12 cellular contexts compared by ENCODE assay signal in genomic region chr12:19546611-19547162, GRCh38.
DNase-seq lines count a peak whose midpoint lies in the region; ATAC-seq and TF ChIP-seq lines count a peak whose summit lies in the region.
"Had no signal": no experiment of that assay in that cellular context is flagged by ENCODE, and none has a peak within 500 bp of the region (broad histone marks: within the 10 kb centered on the region; RNA-seq: fewer than 3 reads in every experiment).

No MANE protein-coding gene starts in this region.

- peak; percentile 55 for ATAC-seq in Right ventricle myocardium superior (ENCODE audit: poor library complexity)
- ATAC-seq in T-cell (replicated peaks in 1 of 4): no peak
- ATAC-seq in HG03045 (IDR thresholded peaks at IDR 0.05; ENCODE audit: unreplicated experiment): no peak
- no peak for ATAC-seq in GM19467 (IDR thresholded peaks at IDR 0.05; ENCODE audit: unreplicated experiment)

- H3K27ac ChIP-seq in AG04450 (ENCODE audit: low read depth, low read length): peak overlapping the region; percentile 43

- H3K27me3 ChIP-seq in AG04450 (ENCODE audit: control insufficient read depth, insufficient read depth, low read length): no peaks in the 10 kb centered on the region

- no peaks in the 10 kb centered on the region for H3K9me3 Mint-ChIP-seq in osteocyte (ENCODE audit: unreplicated experiment)
- H3K9me3 Mint-ChIP-seq in T-cell: no peaks in the 10 kb centered on the region

- H3K27me3 Mint-ChIP-seq in osteocyte (ENCODE audit: unreplicated experiment) (no peaks in the 10 kb centered on the region), T-cell (no peaks in the 10 kb centered on the region)
- H3K27me3 Mint-ChIP-seq: activated CD4-positive, alpha-beta T cell treated with anti-CD3 and anti-CD28 coated beads, Interleukin-2, amount 10 ng/mL, durations not matched to agents 7 days and 5 days; progenitor cell of endocrine pancreas had no signal

- peaks cover 39% of the 10 kb centered on the region for H3K4me1 Mint-ChIP-seq in osteocyte (ENCODE audit: unreplicated experiment)
- H3K4me1 Mint-ChIP-seq in T-cell: peaks cover 2 to 6% (median 4%) of the 10 kb centered on the region in 3 donors
- H3K4me1 Mint-ChIP-seq: activated CD4-positive, alpha-beta T cell treated with anti-CD3 and anti-CD28 coated beads, Interleukin-2, amount 10 ng/mL, durations not matched to agents 7 days and 5 days had no signal

- intact Hi-C loops in Right ventricle myocardium superior (cut with DNase I): no loop called here

- POLR2A ChIA-PET in AG04450 (lab: Yijun Ruan, JAX): interaction anchor here (0.7 to 1.5 kb wide), 2 partner anchors 16 to 107 kb away, joined by 3 read pairs; partner anchors contain the start of gene AEBP2
- POLR2A ChIA-PET in T-cell (lab: Charles Lee): interaction anchor here in 1 of 2 donors (0.7 kb wide), 1 partner anchor 35 kb away, joined by 3 read pairs; no protein-coding TSS in a partner anchor

- H3K4me3 ChIP-seq in AG04450 (ENCODE audit: low read depth, low read length): peak overlapping the region; percentile 7; the same call in 1 of the 2 replicates

- TF ChIP-seq CTCF in AG04450 (IDR thresholded peaks at IDR 0.05; ENCODE audit: low read depth, low read length): no peak
- TF ChIP-seq CTCF in osteocyte (IDR thresholded peaks at IDR 0.05): no peak

- H3K4me3 Mint-ChIP-seq in osteocyte (ENCODE audit: unreplicated experiment) (no peak overlapping the region), T-cell (no peak overlapping the region)
- H3K4me3 Mint-ChIP-seq: activated CD4-positive, alpha-beta T cell treated with anti-CD3 and anti-CD28 coated beads, Interleukin-2, amount 10 ng/mL, durations not matched to agents 7 days and 5 days had no signal

- H3K36me3 Mint-ChIP-seq in osteocyte (ENCODE audit: unreplicated experiment) (no peaks in the 10 kb centered on the region), T-cell (peaks cover 39% of the 10 kb centered on the region)

- CTCF ChIA-PET in AG04450 (lab: Charles Lee) (interaction anchor here (0.8 to 1.2 kb wide), 3 partner anchors 28 to 98 kb away, joined by 3 to 4 read pairs (median 3); no protein-coding TSS in a partner anchor), T-cell (lab: Charles Lee) (interaction anchor here (0.5 to 0.8 kb wide), 2 partner anchors 24 to 32 kb away, joined by 3 to 5 read pairs; no protein-coding TSS in a partner anchor)

- no peaks in the 10 kb centered on the region for H3K9me3 ChIP-seq in AG04450 (ENCODE audit: control insufficient read depth, insufficient read depth, low read length)

- peak overlapping the region; percentile 73 for H3K27ac Mint-ChIP-seq in osteocyte (ENCODE audit: unreplicated experiment)
- no peak overlapping the region for H3K27ac Mint-ChIP-seq in T-cell
- H3K27ac Mint-ChIP-seq: activated CD4-positive, alpha-beta T cell treated with anti-CD3 and anti-CD28 coated beads, Interleukin-2, amount 10 ng/mL, durations not matched to agents 7 days and 5 days; progenitor cell of endocrine pancreas had no signal

- DNase-seq in AG04450 (ENCODE audit: low read depth, low spot score): no peak
- DNase-seq in astrocyte of the hippocampus (ENCODE audit: low read depth, low spot score): peak; percentile 47
- DNase-seq in Right ventricle myocardium superior: no peak
- DNase-seq in osteocyte (ENCODE audit: extremely low spot score, unreplicated experiment): no peak
- DNase-seq in T-cell: no peak
- no peak for DNase-seq in kidney tubule cell (ENCODE audit: low spot score)
- DNase-seq: activated CD4-positive, alpha-beta T cell treated with anti-CD3 and anti-CD28 coated beads, Interleukin-2, amount 10 ng/mL, durations not matched to agents 7 days and 5 days; AML-193; SIG-M5 had no signal
